1 cellular context compared by ENCODE assay signal in the genomic region with DNA sequence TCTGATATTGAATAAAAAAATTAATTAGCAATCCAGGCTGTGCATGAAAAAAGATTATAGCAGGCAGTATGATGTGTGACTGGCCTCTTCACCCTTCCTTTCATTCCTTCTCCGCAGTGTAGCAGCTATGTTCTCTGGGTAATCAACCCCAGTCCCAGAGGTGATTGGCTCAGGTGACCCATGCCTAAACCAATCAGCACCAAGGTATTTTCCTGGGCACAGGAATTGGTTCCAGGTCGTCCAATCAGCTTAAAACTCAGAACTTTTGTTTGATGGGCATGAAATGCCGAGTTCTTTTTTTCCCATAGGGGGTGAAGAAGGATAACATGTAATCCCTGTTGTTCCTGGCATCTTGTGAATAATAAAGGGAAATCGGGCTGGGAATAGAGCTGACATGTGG.
TF ChIP-seq lines count a peak whose summit lies in the region.

No MANE protein-coding gene starts in this region.

TF ChIP-seq in K562, 482 proteins besides CTCF, POLR2A, EP300 and RAD21 (continued from another document):
- TF ChIP-seq, protein P1, sequence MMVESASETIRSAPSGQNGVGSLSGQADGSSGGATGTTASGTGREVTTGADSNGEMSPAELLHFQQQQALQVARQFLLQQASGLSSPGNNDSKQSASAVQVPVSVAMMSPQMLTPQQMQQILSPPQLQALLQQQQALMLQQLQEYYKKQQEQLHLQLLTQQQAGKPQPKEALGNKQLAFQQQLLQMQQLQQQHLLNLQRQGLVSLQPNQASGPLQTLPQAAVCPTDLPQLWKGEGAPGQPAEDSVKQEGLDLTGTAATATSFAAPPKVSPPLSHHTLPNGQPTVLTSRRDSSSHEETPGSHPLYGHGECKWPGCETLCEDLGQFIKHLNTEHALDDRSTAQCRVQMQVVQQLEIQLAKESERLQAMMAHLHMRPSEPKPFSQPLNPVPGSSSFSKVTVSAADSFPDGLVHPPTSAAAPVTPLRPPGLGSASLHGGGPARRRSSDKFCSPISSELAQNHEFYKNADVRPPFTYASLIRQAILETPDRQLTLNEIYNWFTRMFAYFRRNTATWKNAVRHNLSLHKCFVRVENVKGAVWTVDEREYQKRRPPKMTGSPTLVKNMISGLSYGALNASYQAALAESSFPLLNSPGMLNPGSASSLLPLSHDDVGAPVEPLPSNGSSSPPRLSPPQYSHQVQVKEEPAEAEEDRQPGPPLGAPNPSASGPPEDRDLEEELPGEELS (CRISPR knock-in tag; IDR thresholded peaks at IDR 0.05; ENCODE audit: borderline replicate concordance) = no peak
- TF ChIP-seq ZBTB17 (CRISPR knock-in tag; IDR thresholded peaks at IDR 0.05) (no peak), ESRRB (CRISPR knock-in tag; IDR thresholded peaks at IDR 0.05; ENCODE audit: borderline replicate concordance) (no peak)
- TF ChIP-seq, protein P2, sequence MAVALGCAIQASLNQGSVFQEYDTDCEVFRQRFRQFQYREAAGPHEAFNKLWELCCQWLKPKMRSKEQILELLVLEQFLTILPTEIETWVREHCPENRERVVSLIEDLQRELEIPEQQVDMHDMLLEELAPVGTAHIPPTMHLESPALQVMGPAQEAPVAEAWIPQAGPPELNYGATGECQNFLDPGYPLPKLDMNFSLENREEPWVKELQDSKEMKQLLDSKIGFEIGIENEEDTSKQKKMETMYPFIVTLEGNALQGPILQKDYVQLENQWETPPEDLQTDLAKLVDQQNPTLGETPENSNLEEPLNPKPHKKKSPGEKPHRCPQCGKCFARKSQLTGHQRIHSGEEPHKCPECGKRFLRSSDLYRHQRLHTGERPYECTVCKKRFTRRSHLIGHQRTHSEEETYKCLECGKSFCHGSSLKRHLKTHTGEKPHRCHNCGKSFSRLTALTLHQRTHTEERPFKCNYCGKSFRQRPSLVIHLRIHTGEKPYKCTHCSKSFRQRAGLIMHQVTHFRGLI (CRISPR knock-in tag; IDR thresholded peaks at IDR 0.05) = no peak
TF ChIP-seq in K562: peak in this region for 0.
